Comparison of ENCODE assay signal across 22 cellular contexts in genomic region chr1:63051356-63051755, GRCh38.
DNase-seq lines count a peak whose midpoint lies in the region; ATAC-seq and TF ChIP-seq lines count a peak whose summit lies in the region.
"Had no signal": no experiment of that assay in that cellular context is flagged by ENCODE, and none has a peak within 500 bp of the region (broad histone marks: within the 10 kb centered on the region; RNA-seq: fewer than 3 reads in every experiment).

No MANE protein-coding gene starts in this region.

- no peak overlapping the region for H3K4me3 ChIP-seq in epithelial cell of proximal tubule (ENCODE audit: low read depth, low read length)
- no peak overlapping the region for H3K4me3 ChIP-seq in mesenchymal stem cell (ENCODE audit: insufficient read depth in 1 of 2, low read depth in 1 of 2, low read length in 2 of 2)
- H3K4me3 ChIP-seq in thyroid gland (replicated peaks in 1 of 3) = no peak overlapping the region
- no peak overlapping the region for H3K4me3 ChIP-seq in ascending aorta
- H3K4me3 ChIP-seq: A549, BLaER1, GM12878 had no signal

- H3K18ac ChIP-seq in mesenchymal stem cell (ENCODE audit: low read depth in 1 of 2, low read length in 2 of 2) = no peak overlapping the region

- peak; percentile 58 for DNase-seq in epithelial cell of proximal tubule (ENCODE audit: low read depth)
- no peak for DNase-seq in mesenchymal stem cell
- peak in 1 of 2 donors; percentile 10 for DNase-seq in thyroid gland
- DNase-seq in ascending aorta (ENCODE audit: low spot score in 2 of 2) = no peak
- DNase-seq: BE2C; C1 segment of cervical spinal cord; CD4-positive, alpha-beta memory T cell; CD4-positive, CD25-positive, alpha-beta regulatory T cell; CD8-positive, alpha-beta memory T cell; COR-L47; DMS 273 treated with DMSO at 0.1 percent for 48 hours; DMS153; DMS53; DMS79; DND-41; EL; GDM1 had no signal

- peak overlapping the region; percentile 27 for H2AK5ac ChIP-seq in mesenchymal stem cell (ENCODE audit: low read length, severe bottlenecking)

- peaks cover 5% of the 10 kb centered on the region for H3K4me1 ChIP-seq in mesenchymal stem cell (ENCODE audit: control insufficient read depth, insufficient read depth, low read depth, low read length)
- peaks cover 14 to 21% of the 10 kb centered on the region in 2 donors for H3K4me1 ChIP-seq in thyroid gland
- no peaks in the 10 kb centered on the region for H3K4me1 ChIP-seq in ascending aorta
- H3K4me1 ChIP-seq: A549, BE2C, BLaER1 had no signal

- H3K36me3 ChIP-seq in mesenchymal stem cell (ENCODE audit: control insufficient read depth in 1 of 2, insufficient read depth in 2 of 2, low read depth in 1 of 2, low read length in 2 of 2) (no peaks in the 10 kb centered on the region), thyroid gland (no peaks in the 10 kb centered on the region), ascending aorta (no peaks in the 10 kb centered on the region)
- H3K36me3 ChIP-seq: BE2C, BLaER1 had no signal

- no peak overlapping the region for H3K14ac ChIP-seq in mesenchymal stem cell (ENCODE audit: low read length in 2 of 2)

- H3K9me3 ChIP-seq in mesenchymal stem cell (ENCODE audit: control insufficient read depth, low read length) = no peaks in the 10 kb centered on the region
- H3K9me3 ChIP-seq in thyroid gland = no peaks in the 10 kb centered on the region
- H3K9me3 ChIP-seq in ascending aorta = no peaks in the 10 kb centered on the region
- H3K9me3 ChIP-seq: A549, BE2C, BLaER1 had no signal

- H2BK12ac ChIP-seq in mesenchymal stem cell (ENCODE audit: low read length in 2 of 2) = no peak overlapping the region

- no peak overlapping the region for H2AFZ ChIP-seq in mesenchymal stem cell (ENCODE audit: low read depth, low read length)

- no peak overlapping the region for H4K8ac ChIP-seq in mesenchymal stem cell (ENCODE audit: low read length)

- H3K23ac ChIP-seq in mesenchymal stem cell (ENCODE audit: low read length in 2 of 2) = no peak overlapping the region

- 65% methylated on average over 5 of the region's 5 CpGs for WGBS in mesenchymal stem cell
- 78 to 82% methylated on average over 5 of the region's 5 CpGs for WGBS in thyroid gland, 2 donors

- no peak for ATAC-seq in GM18498 (IDR thresholded peaks at IDR 0.05; ENCODE audit: unreplicated experiment)
- ATAC-seq: A549, GM12878 had no signal

- no peak overlapping the region for H3K4ac ChIP-seq in mesenchymal stem cell (ENCODE audit: low read depth in 1 of 2, low read length in 2 of 2)

- no peak overlapping the region for H3K9ac ChIP-seq in mesenchymal stem cell (ENCODE audit: low read length)
- H3K9ac ChIP-seq: BLaER1 had no signal

- no peaks in the 10 kb centered on the region for H3K27me3 ChIP-seq in mesenchymal stem cell (ENCODE audit: control insufficient read depth in 1 of 2, insufficient read depth in 1 of 2, low read length in 2 of 2)
- no peaks in the 10 kb centered on the region for H3K27me3 ChIP-seq in thyroid gland
- no peaks in the 10 kb centered on the region for H3K27me3 ChIP-seq in ascending aorta
- H3K27me3 ChIP-seq: BE2C, BLaER1 had no signal

- no peak overlapping the region for H2BK120ac ChIP-seq in mesenchymal stem cell (ENCODE audit: low read depth, low read length)

- no peak overlapping the region for H4K91ac ChIP-seq in mesenchymal stem cell (ENCODE audit: low read length)

- peak overlapping the region; percentile 11 for H2BK5ac ChIP-seq in mesenchymal stem cell (ENCODE audit: low read depth, low read length, poor library complexity, severe bottlenecking)

- TF ChIP-seq CTCF in epithelial cell of proximal tubule (conservative IDR thresholded peaks at IDR 0.05; ENCODE audit: low read depth, low read length) (no peak), thyroid gland (IDR thresholded peaks at IDR 0.05) (no peak), ascending aorta (IDR thresholded peaks at IDR 0.05) (no peak)

- H3K27ac ChIP-seq in mesenchymal stem cell (ENCODE audit: low read length, poor library complexity, severe bottlenecking) (peak overlapping the region; percentile 20), thyroid gland (peak overlapping the region; percentile 41 to 68 (median 57)), ascending aorta (no peak overlapping the region)
- H3K27ac ChIP-seq: 22Rv1, A549, BLaER1 had no signal

- no peaks in the 10 kb centered on the region for H3K79me1 ChIP-seq in mesenchymal stem cell (replicated peaks; ENCODE audit: low read length, poor library complexity, severe bottlenecking)

- no peak overlapping the region for H3K4me2 ChIP-seq in mesenchymal stem cell (ENCODE audit: low read length, poor library complexity, severe bottlenecking)
- H3K4me2 ChIP-seq: A549, BLaER1 had no signal

- H2BK15ac ChIP-seq in mesenchymal stem cell (ENCODE audit: low read depth, poor library complexity, severe bottlenecking) = no peak overlapping the region

- TF ChIP-seq POLR2A in thyroid gland (IDR thresholded peaks at IDR 0.05) = no peak

- intact Hi-C loops in thyroid gland (cut with DNase I) = no loop called here
- intact Hi-C loops in ascending aorta (cut with DNase I) = no loop called here

Comparison
In these comparisons a context has a peak if more than half of its experiments do, and no peak if none do; other contexts are left out.
1. H3K27ac ChIP-seq: peak in mesenchymal stem cell (single experiment) and thyroid gland (3 of 3); none in ascending aorta (0 of 2).